Comparison of ENCODE assay signal across 1 cellular context in genomic region chr22:40175571-40176105, GRCh38.
TF ChIP-seq lines count a peak whose summit lies in the region.

No MANE protein-coding gene starts in this region.

TF ChIP-seq in K562, 482 proteins besides CTCF, POLR2A, EP300 and RAD21 (continued from another document):
- TF ChIP-seq, protein P1, sequence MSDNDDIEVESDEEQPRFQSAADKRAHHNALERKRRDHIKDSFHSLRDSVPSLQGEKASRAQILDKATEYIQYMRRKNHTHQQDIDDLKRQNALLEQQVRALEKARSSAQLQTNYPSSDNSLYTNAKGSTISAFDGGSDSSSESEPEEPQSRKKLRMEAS (CRISPR knock-in tag; IDR thresholded peaks at IDR 0.05), result no peak
- TF ChIP-seq KLF1 (tag; IDR thresholded peaks at IDR 0.05), result no peak
- no peak for TF ChIP-seq ZNF140 (CRISPR knock-in tag; IDR thresholded peaks at IDR 0.05)
- TF ChIP-seq, protein P2, sequence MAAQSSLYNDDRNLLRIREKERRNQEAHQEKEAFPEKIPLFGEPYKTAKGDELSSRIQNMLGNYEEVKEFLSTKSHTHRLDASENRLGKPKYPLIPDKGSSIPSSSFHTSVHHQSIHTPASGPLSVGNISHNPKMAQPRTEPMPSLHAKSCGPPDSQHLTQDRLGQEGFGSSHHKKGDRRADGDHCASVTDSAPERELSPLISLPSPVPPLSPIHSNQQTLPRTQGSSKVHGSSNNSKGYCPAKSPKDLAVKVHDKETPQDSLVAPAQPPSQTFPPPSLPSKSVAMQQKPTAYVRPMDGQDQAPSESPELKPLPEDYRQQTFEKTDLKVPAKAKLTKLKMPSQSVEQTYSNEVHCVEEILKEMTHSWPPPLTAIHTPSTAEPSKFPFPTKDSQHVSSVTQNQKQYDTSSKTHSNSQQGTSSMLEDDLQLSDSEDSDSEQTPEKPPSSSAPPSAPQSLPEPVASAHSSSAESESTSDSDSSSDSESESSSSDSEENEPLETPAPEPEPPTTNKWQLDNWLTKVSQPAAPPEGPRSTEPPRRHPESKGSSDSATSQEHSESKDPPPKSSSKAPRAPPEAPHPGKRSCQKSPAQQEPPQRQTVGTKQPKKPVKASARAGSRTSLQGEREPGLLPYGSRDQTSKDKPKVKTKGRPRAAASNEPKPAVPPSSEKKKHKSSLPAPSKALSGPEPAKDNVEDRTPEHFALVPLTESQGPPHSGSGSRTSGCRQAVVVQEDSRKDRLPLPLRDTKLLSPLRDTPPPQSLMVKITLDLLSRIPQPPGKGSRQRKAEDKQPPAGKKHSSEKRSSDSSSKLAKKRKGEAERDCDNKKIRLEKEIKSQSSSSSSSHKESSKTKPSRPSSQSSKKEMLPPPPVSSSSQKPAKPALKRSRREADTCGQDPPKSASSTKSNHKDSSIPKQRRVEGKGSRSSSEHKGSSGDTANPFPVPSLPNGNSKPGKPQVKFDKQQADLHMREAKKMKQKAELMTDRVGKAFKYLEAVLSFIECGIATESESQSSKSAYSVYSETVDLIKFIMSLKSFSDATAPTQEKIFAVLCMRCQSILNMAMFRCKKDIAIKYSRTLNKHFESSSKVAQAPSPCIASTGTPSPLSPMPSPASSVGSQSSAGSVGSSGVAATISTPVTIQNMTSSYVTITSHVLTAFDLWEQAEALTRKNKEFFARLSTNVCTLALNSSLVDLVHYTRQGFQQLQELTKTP (IDR thresholded peaks at IDR 0.05; ENCODE audit: low read depth in 1 of 2, partially characterized antibody in 2 of 2), result no peak
- no peak for TF ChIP-seq CREB5 (CRISPR knock-in tag; IDR thresholded peaks at IDR 0.05)
- TF ChIP-seq ATF7 (IDR thresholded peaks at IDR 0.05), result no peak
